24 cellular contexts compared by ENCODE assay signal in genomic region chr6:63493557-63493956, GRCh38.
"Had no signal": no experiment of that assay in that cellular context is flagged by ENCODE, and none has a peak within 500 bp of the region (broad histone marks: within the 10 kb centered on the region; RNA-seq: fewer than 3 reads in every experiment).

No MANE protein-coding gene starts in this region.

- H3K9me3 ChIP-seq: gastroesophageal sphincter, neutrophil, ovary, prostate gland, right atrium auricular region, upper lobe of left lung had no signal

- H3K36me3 Mint-ChIP-seq: memory B cell had no signal

- H3K9me3 Mint-ChIP-seq: activated T-cell treated with anti-CD3 and anti-CD28 coated beads, Interleukin-2, amount 50 U/mL, for 24 hours; activated T-helper 2 cell treated with anti-CD3 and anti-CD28 coated beads, Interferon-gamma antibody, Interleukin-2, Interleukin-4, amounts not matched to agents 10 μg/mL and 5 μg/mL and 100 μg/mL, durations not matched to agents 14 hours and 24 hours and 36 hours; memory B cell; nephron had no signal

- H3K36me3 ChIP-seq: gastroesophageal sphincter, neutrophil, ovary, prostate gland, right atrium auricular region, upper lobe of left lung had no signal

- H3K4me3 Mint-ChIP-seq: activated T-cell treated with anti-CD3 and anti-CD28 coated beads, Interleukin-2, amount 50 U/mL, for 24 hours; memory B cell; nephron had no signal

- H3K27ac Mint-ChIP-seq: activated T-cell treated with anti-CD3 and anti-CD28 coated beads, Interleukin-2, amount 50 U/mL, for 24 hours; activated T-helper 2 cell treated with anti-CD3 and anti-CD28 coated beads, Interferon-gamma antibody, Interleukin-2, Interleukin-4, amounts not matched to agents 10 μg/mL and 5 μg/mL and 100 μg/mL, durations not matched to agents 14 hours and 24 hours and 36 hours; memory B cell; nephron had no signal

- H3K27ac ChIP-seq: gastroesophageal sphincter, neutrophil, ovary, prostate gland, right atrium auricular region, upper lobe of left lung had no signal

- H3K4me1 ChIP-seq: gastroesophageal sphincter, right atrium auricular region, upper lobe of left lung had no signal

- DNase-seq: activated CD4-positive, alpha-beta T cell treated with anti-CD3 and anti-CD28 coated beads for 1 hour; activated CD8-positive, alpha-beta memory T cell treated with anti-CD3 and anti-CD28 coated beads for 24 hours; activated CD8-positive, alpha-beta memory T cell treated with anti-CD3 and anti-CD28 coated beads, Interleukin-2, amount 50 U/mL, for 4 hours; activated naive CD4-positive, alpha-beta T cell; activated T-cell treated with anti-CD3 and anti-CD28 coated beads, Interleukin-2, amount 50 U/mL, for 24 hours; caudate nucleus; dermis blood vessel endothelial cell; effector CD8-positive, alpha-beta T cell; head of caudate nucleus; hypothalamus; left cardiac atrium; ovary; stimulated activated CD4-positive, alpha-beta T cell treated with anti-CD3 and anti-CD28 coated beads, Interleukin-4, amount 100 ng/mL, for 24 hours; stimulated activated naive CD4-positive, alpha-beta T cell treated with Interleukin-2 at 50 U/mL for 16 hours; T-helper 9 cell; upper lobe of left lung had no signal

- H3K27me3 Mint-ChIP-seq: activated T-cell treated with anti-CD3 and anti-CD28 coated beads, Interleukin-2, amount 50 U/mL, for 24 hours; memory B cell had no signal

- H3K4me1 Mint-ChIP-seq: memory B cell, nephron had no signal

- H3K4me3 ChIP-seq: gastroesophageal sphincter, ovary, prostate gland, right atrium auricular region, upper lobe of left lung had no signal

- H3K27me3 ChIP-seq: gastroesophageal sphincter, neutrophil, ovary, right atrium auricular region, upper lobe of left lung had no signal

- ATAC-seq: esophagus mucosa, gastroesophageal sphincter, left cardiac atrium had no signal
